Comparison of ENCODE assay signal across 16 cellular contexts in genomic region chr11:80365315-80365714, GRCh38.
A peak's percentile ranks its signal among the peaks of the same experiment; 100 is the strongest.
DNase-seq lines count a peak whose midpoint lies in the region; ATAC-seq and TF ChIP-seq lines count a peak whose summit lies in the region.
"Had no signal": no experiment of that assay in that cellular context is flagged by ENCODE, and none has a peak within 500 bp of the region (broad histone marks: within the 10 kb centered on the region; RNA-seq: fewer than 3 reads in every experiment).

No MANE protein-coding gene starts in this region.

- no peaks in the 10 kb centered on the region for H3K4me1 Mint-ChIP-seq in WTC11
- H3K4me1 Mint-ChIP-seq: stimulated activated naive B cell treated with anti-CD40 and anti-IgM and Interleukin-4, amounts not matched to agents 10 μg/mL and 1 μg/mL and 100 μg/mL, for 72 hours had no signal

- ATAC-seq in GM19395 (IDR thresholded peaks at IDR 0.05; ENCODE audit: unreplicated experiment) (peak; percentile 72), HG02981 (IDR thresholded peaks at IDR 0.05; ENCODE audit: unreplicated experiment) (peak; percentile 67), WTC11 (no peak)
- ATAC-seq: stimulated activated naive B cell treated with anti-CD40 and anti-IgM and Interleukin-4, amounts not matched to agents 10 μg/mL and 1 μg/mL and 100 μg/mL, for 72 hours had no signal

- H3K27ac Mint-ChIP-seq in WTC11: no peak overlapping the region
- H3K27ac Mint-ChIP-seq: activated naive CD4-positive, alpha-beta T cell treated with anti-CD3 and anti-CD28 coated beads for 36 hours; endodermal cell; stimulated activated naive B cell treated with anti-CD40 and anti-IgM and Interleukin-4, amounts not matched to agents 10 μg/mL and 1 μg/mL and 100 μg/mL, for 72 hours had no signal

- H3K9me3 Mint-ChIP-seq in WTC11: no peaks in the 10 kb centered on the region
- H3K9me3 Mint-ChIP-seq: endodermal cell had no signal

- no peaks in the 10 kb centered on the region for H3K36me3 Mint-ChIP-seq in WTC11
- H3K36me3 Mint-ChIP-seq: stimulated activated naive B cell treated with anti-CD40 and anti-IgM and Interleukin-4, amounts not matched to agents 10 μg/mL and 1 μg/mL and 100 μg/mL, for 72 hours had no signal

- POLR2A ChIA-PET in WTC11 (lab: Charles Lee): no interaction called here

- H3K27me3 Mint-ChIP-seq in WTC11 (ENCODE audit: low read depth): no peaks in the 10 kb centered on the region
- H3K27me3 Mint-ChIP-seq: stimulated activated naive B cell treated with anti-CD40 and anti-IgM and Interleukin-4, amounts not matched to agents 10 μg/mL and 1 μg/mL and 100 μg/mL, for 72 hours had no signal

- DNase-seq in GM12865 (ENCODE audit: low read depth) (peak; percentile 46), OCI-M1 (lab: John Stamatoyannopoulos, UW) (peak; percentile 76), WTC11 (ENCODE audit: low spot score) (no peak), NCI-H1092 (lab: John Stamatoyannopoulos, UW) (no peak)
- no peak for DNase-seq in activated CD8-positive, alpha-beta memory T cell treated with anti-CD3 and anti-CD28 coated beads for 24 hours
- DNase-seq in activated naive CD4-positive, alpha-beta T cell treated with Interleukin-2 at 50 U/mL for 16 hours: no peak
- DNase-seq: activated naive CD4-positive, alpha-beta T cell treated with anti-CD3 and anti-CD28 coated beads for 36 hours; DMS 273 treated with DMSO at 0.1 percent for 48 hours; endodermal cell; IMR-90; NCI-H1436 treated with DMSO at 0.1 percent for 48 hours; NCI-H510A; stimulated activated CD4-positive, alpha-beta T cell treated with anti-CD3 and anti-CD28 coated beads, Interleukin-4, amount 100 ng/mL, for 24 hours; stimulated activated naive B cell treated with anti-CD40 and anti-IgM and Interleukin-4, amounts not matched to agents 10 μg/mL and 1 μg/mL and 100 μg/mL, for 72 hours had no signal

- TF ChIP-seq CTCF in GM12865 (IDR thresholded peaks at IDR 0.05; ENCODE audit: insufficient read depth, low read depth, low read length, missing control alignments) (no peak), WTC11 (IDR thresholded peaks at IDR 0.05) (no peak)

- H3K4me3 ChIP-seq in GM12865 (ENCODE audit: low read depth, low read length): peak overlapping the region; percentile 27; the same call in 1 of the 2 replicates

- no peak overlapping the region for H3K4me3 Mint-ChIP-seq in WTC11
- H3K4me3 Mint-ChIP-seq: activated naive CD4-positive, alpha-beta T cell treated with anti-CD3 and anti-CD28 coated beads for 36 hours; endodermal cell; stimulated activated naive B cell treated with anti-CD40 and anti-IgM and Interleukin-4, amounts not matched to agents 10 μg/mL and 1 μg/mL and 100 μg/mL, for 72 hours had no signal

- CTCF ChIA-PET in WTC11 (lab: Charles Lee): no interaction called here

TF ChIP-seq in WTC11, 78 proteins besides CTCF, POLR2A, EP300 and RAD21 (continues in another document):
- no peak for TF ChIP-seq OVOL2 (CRISPR knock-in tag; IDR thresholded peaks at IDR 0.05; ENCODE audit: borderline replicate concordance)
- no peak for TF ChIP-seq SOX15 (CRISPR knock-in tag; IDR thresholded peaks at IDR 0.05)
- no peak for TF ChIP-seq ELF4 (CRISPR knock-in tag; IDR thresholded peaks at IDR 0.05; ENCODE audit: low read depth)
- TF ChIP-seq ZNF232 (CRISPR knock-in tag; IDR thresholded peaks at IDR 0.05): no peak
- TF ChIP-seq, protein P1, sequence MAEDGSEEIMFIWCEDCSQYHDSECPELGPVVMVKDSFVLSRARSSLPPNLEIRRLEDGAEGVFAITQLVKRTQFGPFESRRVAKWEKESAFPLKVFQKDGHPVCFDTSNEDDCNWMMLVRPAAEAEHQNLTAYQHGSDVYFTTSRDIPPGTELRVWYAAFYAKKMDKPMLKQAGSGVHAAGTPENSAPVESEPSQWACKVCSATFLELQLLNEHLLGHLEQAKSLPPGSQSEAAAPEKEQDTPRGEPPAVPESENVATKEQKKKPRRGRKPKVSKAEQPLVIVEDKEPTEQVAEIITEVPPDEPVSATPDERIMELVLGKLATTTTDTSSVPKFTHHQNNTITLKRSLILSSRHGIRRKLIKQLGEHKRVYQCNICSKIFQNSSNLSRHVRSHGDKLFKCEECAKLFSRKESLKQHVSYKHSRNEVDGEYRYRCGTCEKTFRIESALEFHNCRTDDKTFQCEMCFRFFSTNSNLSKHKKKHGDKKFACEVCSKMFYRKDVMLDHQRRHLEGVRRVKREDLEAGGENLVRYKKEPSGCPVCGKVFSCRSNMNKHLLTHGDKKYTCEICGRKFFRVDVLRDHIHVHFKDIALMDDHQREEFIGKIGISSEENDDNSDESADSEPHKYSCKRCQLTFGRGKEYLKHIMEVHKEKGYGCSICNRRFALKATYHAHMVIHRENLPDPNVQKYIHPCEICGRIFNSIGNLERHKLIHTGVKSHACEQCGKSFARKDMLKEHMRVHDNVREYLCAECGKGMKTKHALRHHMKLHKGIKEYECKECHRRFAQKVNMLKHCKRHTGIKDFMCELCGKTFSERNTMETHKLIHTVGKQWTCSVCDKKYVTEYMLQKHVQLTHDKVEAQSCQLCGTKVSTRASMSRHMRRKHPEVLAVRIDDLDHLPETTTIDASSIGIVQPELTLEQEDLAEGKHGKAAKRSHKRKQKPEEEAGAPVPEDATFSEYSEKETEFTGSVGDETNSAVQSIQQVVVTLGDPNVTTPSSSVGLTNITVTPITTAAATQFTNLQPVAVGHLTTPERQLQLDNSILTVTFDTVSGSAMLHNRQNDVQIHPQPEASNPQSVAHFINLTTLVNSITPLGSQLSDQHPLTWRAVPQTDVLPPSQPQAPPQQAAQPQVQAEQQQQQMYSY (CRISPR knock-in tag; IDR thresholded peaks at IDR 0.05): no peak
- TF ChIP-seq GABPB1 (CRISPR knock-in tag; IDR thresholded peaks at IDR 0.05): no peak
- no peak for TF ChIP-seq TEAD4 (CRISPR knock-in tag; IDR thresholded peaks at IDR 0.05)
- no peak for TF ChIP-seq MYBL2 (CRISPR knock-in tag; IDR thresholded peaks at IDR 0.05)
- no peak for TF ChIP-seq ATF1 (CRISPR knock-in tag; IDR thresholded peaks at IDR 0.05)
- TF ChIP-seq HMGA2 (CRISPR knock-in tag; IDR thresholded peaks at IDR 0.05): no peak
- TF ChIP-seq ZNF416 (CRISPR knock-in tag; IDR thresholded peaks at IDR 0.05): no peak
- TF ChIP-seq, protein P2, sequence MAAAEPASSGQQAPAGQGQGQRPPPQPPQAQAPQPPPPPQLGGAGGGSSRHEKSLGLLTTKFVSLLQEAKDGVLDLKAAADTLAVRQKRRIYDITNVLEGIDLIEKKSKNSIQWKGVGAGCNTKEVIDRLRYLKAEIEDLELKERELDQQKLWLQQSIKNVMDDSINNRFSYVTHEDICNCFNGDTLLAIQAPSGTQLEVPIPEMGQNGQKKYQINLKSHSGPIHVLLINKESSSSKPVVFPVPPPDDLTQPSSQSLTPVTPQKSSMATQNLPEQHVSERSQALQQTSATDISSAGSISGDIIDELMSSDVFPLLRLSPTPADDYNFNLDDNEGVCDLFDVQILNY (CRISPR knock-in tag; IDR thresholded peaks at IDR 0.05): no peak
- TF ChIP-seq, protein P3, sequence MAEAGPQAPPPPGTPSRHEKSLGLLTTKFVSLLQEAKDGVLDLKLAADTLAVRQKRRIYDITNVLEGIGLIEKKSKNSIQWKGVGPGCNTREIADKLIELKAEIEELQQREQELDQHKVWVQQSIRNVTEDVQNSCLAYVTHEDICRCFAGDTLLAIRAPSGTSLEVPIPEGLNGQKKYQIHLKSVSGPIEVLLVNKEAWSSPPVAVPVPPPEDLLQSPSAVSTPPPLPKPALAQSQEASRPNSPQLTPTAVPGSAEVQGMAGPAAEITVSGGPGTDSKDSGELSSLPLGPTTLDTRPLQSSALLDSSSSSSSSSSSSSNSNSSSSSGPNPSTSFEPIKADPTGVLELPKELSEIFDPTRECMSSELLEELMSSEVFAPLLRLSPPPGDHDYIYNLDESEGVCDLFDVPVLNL (CRISPR knock-in tag; IDR thresholded peaks at IDR 0.05; ENCODE audit: borderline replicate concordance, low read depth): no peak
- no peak for TF ChIP-seq ZNF532 (CRISPR knock-in tag; IDR thresholded peaks at IDR 0.05; ENCODE audit: borderline replicate concordance)
- no peak for TF ChIP-seq ZNF263 (CRISPR knock-in tag; IDR thresholded peaks at IDR 0.05; ENCODE audit: low read depth)
- TF ChIP-seq NFATC4 (CRISPR knock-in tag; IDR thresholded peaks at IDR 0.05): no peak
- no peak for TF ChIP-seq TCF7 (CRISPR knock-in tag; IDR thresholded peaks at IDR 0.05; ENCODE audit: low read depth)
- no peak for TF ChIP-seq JAZF1 (CRISPR knock-in tag; IDR thresholded peaks at IDR 0.05)

Comparison
In these comparisons a context has a peak if more than half of its experiments do, and no peak if none do; other contexts are left out.
1. DNase-seq: peak in GM12865 (single experiment) and OCI-M1 (single experiment); none in WTC11 (single experiment), activated CD8-positive, alpha-beta memory T cell treated with anti-CD3 and anti-CD28 coated beads for 24 hours (single experiment), activated naive CD4-positive, alpha-beta T cell treated with Interleukin-2 at 50 U/mL for 16 hours (single experiment) and NCI-H1092 (single experiment).